ENCODE assay signal across 32 cellular contexts in genomic region chr11:4677948-4678347, GRCh38. TPM values are rescaled to one million over a fixed set of nuclear protein-coding genes. Genes with fewer than 3 reads are reported as not detected.
DNase-seq lines count a peak whose midpoint lies in the region; ATAC-seq and TF ChIP-seq lines count a peak whose summit lies in the region.
"Had no signal": no experiment of that assay in that cellular context is flagged by ENCODE, and none has a peak within 500 bp of the region (broad histone marks: within the 10 kb centered on the region; RNA-seq: fewer than 3 reads in every experiment).

No MANE protein-coding gene starts in this region.

- no peak overlapping the region for H3K4ac ChIP-seq in mesendoderm (ENCODE audit: low read depth, low read length)

- no peaks in the 10 kb centered on the region for H3K27me3 Mint-ChIP-seq in osteocyte (ENCODE audit: unreplicated experiment)
- H3K27me3 Mint-ChIP-seq: dendritic cell treated with granulocyte-macrophage colony-stimulating factor and Interleukin-4, amounts not matched to agents 40 ng/mL and 50 ng/mL, for 4 days had no signal

- no peak overlapping the region for H2BK120ac ChIP-seq in mesendoderm (ENCODE audit: low read depth, low read length)

- H3K18ac ChIP-seq in mesendoderm (ENCODE audit: low read length) = no peak overlapping the region

- H4K5ac ChIP-seq in mesendoderm (ENCODE audit: low read length) = no peak overlapping the region

- H2AK5ac ChIP-seq in mesendoderm (ENCODE audit: low read length) = no peak overlapping the region

- H3K79me2 ChIP-seq in mesendoderm (ENCODE audit: control insufficient read depth, insufficient read depth, low read length) = no peaks in the 10 kb centered on the region

- H4K8ac ChIP-seq in mesendoderm (ENCODE audit: low read depth, low read length) = no peak overlapping the region

- no peak overlapping the region for H2BK15ac ChIP-seq in mesendoderm (replicated peaks; ENCODE audit: low read depth)

- H3K9ac ChIP-seq in mesendoderm (ENCODE audit: low read length) = no peak overlapping the region

- H3K4me1 ChIP-seq in prostate gland (replicated peaks) = no peaks in the 10 kb centered on the region
- no peaks in the 10 kb centered on the region for H3K4me1 ChIP-seq in mesendoderm (ENCODE audit: control insufficient read depth, low read depth, low read length)
- H3K4me1 ChIP-seq: HAP-1, psoas muscle, uterus had no signal

- peak; percentile 1 for DNase-seq in DMS 273 (lab: John Stamatoyannopoulos, UW; ENCODE audit: unreplicated experiment)
- DNase-seq in DMS 273 treated with DMSO at 0.1 percent for 48 hours (lab: John Stamatoyannopoulos, UW) = no peak
- peak; percentile 60 for DNase-seq in NCI-H146 treated with DMSO at 0.1 percent for 48 hours (lab: John Stamatoyannopoulos, UW; ENCODE audit: unreplicated experiment)
- peak; percentile 75 for DNase-seq in NCI-H82 (lab: John Stamatoyannopoulos, UW)
- peak; percentile 32 for DNase-seq in prostate gland (ENCODE audit: low spot score)
- no peak for DNase-seq in osteocyte (ENCODE audit: extremely low spot score, unreplicated experiment)
- no peak for DNase-seq in mesendoderm
- DNase-seq: activated CD4-positive, alpha-beta T cell treated with anti-CD3 and anti-CD28 coated beads, Interleukin-2, amount 10 ng/mL, durations not matched to agents 7 days and 5 days; activated naive CD4-positive, alpha-beta T cell; activated T-cell treated with anti-CD3 and anti-CD28 coated beads, Interleukin-2, amount 50 U/mL, for 4 hours; central memory CD4-positive, alpha-beta T cell; endodermal cell; foreskin melanocyte; GDM1; NCI-H1694 treated with DMSO at 0.1 percent for 48 hours; psoas muscle; stimulated activated CD4-positive, alpha-beta T cell treated with anti-CD3 and anti-CD28 coated beads, Interleukin-15, amount 100 ng/mL, for 24 hours; stimulated activated naive CD4-positive, alpha-beta T cell treated with Interleukin-2 at 50 U/mL for 16 hours; uterus had no signal

- H3K23ac ChIP-seq in mesendoderm (ENCODE audit: low read length) = no peak overlapping the region

- no peaks in the 10 kb centered on the region for H3K36me3 Mint-ChIP-seq in osteocyte (ENCODE audit: unreplicated experiment)
- H3K36me3 Mint-ChIP-seq: memory B cell, WTC11 had no signal

- no peak overlapping the region for H3K27ac Mint-ChIP-seq in osteocyte (ENCODE audit: unreplicated experiment)
- H3K27ac Mint-ChIP-seq: activated CD4-positive, alpha-beta T cell treated with anti-CD3 and anti-CD28 coated beads, Interleukin-2, amount 10 ng/mL, durations not matched to agents 7 days and 5 days; dendritic cell treated with granulocyte-macrophage colony-stimulating factor and Interleukin-4, amounts not matched to agents 40 ng/mL and 50 ng/mL, for 4 days; endodermal cell; memory B cell; WTC11 had no signal

- intact Hi-C loops in prostate gland (cut with DNase I) = no loop called here

- no peak overlapping the region for H2BK5ac ChIP-seq in mesendoderm (ENCODE audit: low read length)

- H3K79me1 ChIP-seq in mesendoderm (ENCODE audit: low read length) = no peaks in the 10 kb centered on the region

- H3K9me3 Mint-ChIP-seq in osteocyte (ENCODE audit: unreplicated experiment) = no peaks in the 10 kb centered on the region
- H3K9me3 Mint-ChIP-seq: activated CD4-positive, alpha-beta T cell treated with anti-CD3 and anti-CD28 coated beads, Interleukin-2, amount 10 ng/mL, durations not matched to agents 7 days and 5 days; activated T-cell treated with anti-CD3 and anti-CD28 coated beads, Interleukin-2, amount 50 U/mL, for 4 hours; dendritic cell treated with granulocyte-macrophage colony-stimulating factor and Interleukin-4, amounts not matched to agents 40 ng/mL and 50 ng/mL, for 4 days; endodermal cell; memory B cell; WTC11 had no signal

- no peak for TF ChIP-seq POLR2A in prostate gland (IDR thresholded peaks at IDR 0.05)

- no peak for ATAC-seq in HG03460 (IDR thresholded peaks at IDR 0.05; ENCODE audit: unreplicated experiment)
- ATAC-seq: activated T-cell treated with anti-CD3 and anti-CD28 coated beads, Interleukin-2, amount 50 U/mL, for 4 hours; psoas muscle; WTC11 had no signal

- H3K27me3 ChIP-seq in prostate gland (replicated peaks; ENCODE audit: insufficient read depth) = no peaks in the 10 kb centered on the region
- H3K27me3 ChIP-seq in mesendoderm (ENCODE audit: insufficient read depth, low read length, poor library complexity) = no peaks in the 10 kb centered on the region
- H3K27me3 ChIP-seq: esophagus muscularis mucosa, neutrophil, SJSA1, uterus had no signal

- WGBS in prostate gland = 18% methylated on average over 2 of the region's 2 CpGs
- WGBS in mesendoderm (ENCODE audit: extremely low coverage, insufficient coverage, low lambda C conversion rate) = no CpG with 5 or more reads among the region's 2 CpGs

- H3K27ac ChIP-seq in prostate gland (no peak overlapping the region), mesendoderm (ENCODE audit: low read depth, low read length) (no peak overlapping the region)
- H3K27ac ChIP-seq: 22Rv1, C4-2B, esophagus muscularis mucosa, neutrophil, psoas muscle, SJSA1, thoracic aorta, uterus had no signal

- H3K56ac ChIP-seq in mesendoderm (ENCODE audit: low read length) = no peak overlapping the region

- peaks cover 25% of the 10 kb centered on the region for H3K4me1 Mint-ChIP-seq in osteocyte (ENCODE audit: unreplicated experiment)
- H3K4me1 Mint-ChIP-seq: activated CD4-positive, alpha-beta T cell treated with anti-CD3 and anti-CD28 coated beads, Interleukin-2, amount 10 ng/mL, durations not matched to agents 7 days and 5 days; endodermal cell; memory B cell; WTC11 had no signal

- H3K9me3 ChIP-seq in prostate gland = no peaks in the 10 kb centered on the region
- H3K9me3 ChIP-seq: esophagus muscularis mucosa, HAP-1, neutrophil, psoas muscle, SJSA1, thoracic aorta, uterus had no signal

- H3K36me3 ChIP-seq in prostate gland (no peaks in the 10 kb centered on the region), mesendoderm (ENCODE audit: control insufficient read depth, insufficient read depth, low read length) (no peaks in the 10 kb centered on the region)
- H3K36me3 ChIP-seq: esophagus muscularis mucosa, HAP-1, neutrophil, SJSA1, thoracic aorta, uterus had no signal

- no peak overlapping the region for H3K4me2 ChIP-seq in mesendoderm (ENCODE audit: low read length)

- H3K4me3 Mint-ChIP-seq in osteocyte (ENCODE audit: unreplicated experiment) = no peak overlapping the region
- H3K4me3 Mint-ChIP-seq: activated CD4-positive, alpha-beta T cell treated with anti-CD3 and anti-CD28 coated beads, Interleukin-2, amount 10 ng/mL, durations not matched to agents 7 days and 5 days; activated T-cell treated with anti-CD3 and anti-CD28 coated beads, Interleukin-2, amount 50 U/mL, for 4 hours; dendritic cell treated with granulocyte-macrophage colony-stimulating factor and Interleukin-4, amounts not matched to agents 40 ng/mL and 50 ng/mL, for 4 days; endodermal cell; memory B cell; WTC11 had no signal

- TF ChIP-seq CTCF in prostate gland (IDR thresholded peaks at IDR 0.05) (no peak), osteocyte (IDR thresholded peaks at IDR 0.05) (no peak)

- H3K4me3 ChIP-seq in prostate gland (no peak overlapping the region), mesendoderm (ENCODE audit: low read length) (no peak overlapping the region)
- H3K4me3 ChIP-seq: esophagus muscularis mucosa, HAP-1, psoas muscle, SJSA1, thoracic aorta, uterus had no signal

RNA-seq across cellular contexts. Expression of gene OR51E2, which starts 19.7 kb away (rescaled TPM):
- total RNA-seq in prostate gland (100 to 1,000 TPM in 1 of 2 donors, 10 to 100 TPM in 1; 10.6 to 100 TPM), osteocyte (0.40 and 0.76 TPM in 2 replicates)
- not detected for polyA plus RNA-seq in mesendoderm (2013, experiment 1 of 2)
- polyA plus RNA-seq in mesendoderm (2013, experiment 2 of 2) = not detected
- total RNA-seq: activated CD4-positive, alpha-beta T cell treated with anti-CD3 and anti-CD28 coated beads, Interleukin-2, amount 10 ng/mL, durations not matched to agents 7 days and 5 days; activated T-cell treated with anti-CD3 and anti-CD28 coated beads, Interleukin-2, amount 50 U/mL, for 4 hours; endodermal cell; HT1080; M059J; thoracic aorta; WTC11 had no signal

RNA-seq across cellular contexts. Expression of gene MMP26, which starts 26.6 kb away (rescaled TPM):
- total RNA-seq in prostate gland (under 1 TPM in 1 of 2 donors, not detected in 1; 0.32 TPM), osteocyte (not detected in 2 replicates)
- polyA plus RNA-seq in mesendoderm (2013, experiment 1 of 2) = not detected
- polyA plus RNA-seq in mesendoderm (2013, experiment 2 of 2) = not detected
- total RNA-seq: activated CD4-positive, alpha-beta T cell treated with anti-CD3 and anti-CD28 coated beads, Interleukin-2, amount 10 ng/mL, durations not matched to agents 7 days and 5 days; activated T-cell treated with anti-CD3 and anti-CD28 coated beads, Interleukin-2, amount 50 U/mL, for 4 hours; endodermal cell; esophagus muscularis mucosa; HT1080; M059J; psoas muscle; SJSA1; thoracic aorta; uterus; WTC11 had no signal
- polyA plus RNA-seq: psoas muscle had no signal

RNA-seq across cellular contexts. Expression of gene OR51E1, which starts 34.2 kb away (rescaled TPM):
- total RNA-seq in prostate gland (10 to 100 TPM in 1 of 2 donors, 1 to 10 TPM in 1; 4.4 to 36.0 TPM), osteocyte (0.81 and 1.1 TPM in 2 replicates)
- polyA plus RNA-seq in mesendoderm (2013, experiment 1 of 2) = not detected
- not detected for polyA plus RNA-seq in mesendoderm (2013, experiment 2 of 2)
- total RNA-seq: activated CD4-positive, alpha-beta T cell treated with anti-CD3 and anti-CD28 coated beads, Interleukin-2, amount 10 ng/mL, durations not matched to agents 7 days and 5 days; activated T-cell treated with anti-CD3 and anti-CD28 coated beads, Interleukin-2, amount 50 U/mL, for 4 hours; endodermal cell; HT1080; M059J; WTC11 had no signal

RNA-seq across cellular contexts. Expression of gene OR51D1, which starts 40.7 kb away (rescaled TPM):
- total RNA-seq in prostate gland = not detected
- not detected in 2 replicates for total RNA-seq in osteocyte
- polyA plus RNA-seq in mesendoderm (2013, experiment 1 of 2) = not detected
- polyA plus RNA-seq in mesendoderm (2013, experiment 2 of 2) = not detected
- total RNA-seq: activated CD4-positive, alpha-beta T cell treated with anti-CD3 and anti-CD28 coated beads, Interleukin-2, amount 10 ng/mL, durations not matched to agents 7 days and 5 days; activated T-cell treated with anti-CD3 and anti-CD28 coated beads, Interleukin-2, amount 50 U/mL, for 4 hours; endodermal cell; esophagus muscularis mucosa; HT1080; M059J; psoas muscle; SJSA1; thoracic aorta; uterus; WTC11 had no signal
- polyA plus RNA-seq: psoas muscle had no signal

Comparison
In these comparisons a context has a peak if more than half of its experiments do, and no peak if none do; other contexts are left out.
1. DNase-seq: peak in DMS 273 (single experiment), NCI-H146 treated with DMSO at 0.1 percent for 48 hours (single experiment), NCI-H82 (single experiment) and prostate gland (single experiment); none in DMS 273 treated with DMSO at 0.1 percent for 48 hours (single experiment), osteocyte (single experiment) and mesendoderm (single experiment).